In the genomic region with DNA sequence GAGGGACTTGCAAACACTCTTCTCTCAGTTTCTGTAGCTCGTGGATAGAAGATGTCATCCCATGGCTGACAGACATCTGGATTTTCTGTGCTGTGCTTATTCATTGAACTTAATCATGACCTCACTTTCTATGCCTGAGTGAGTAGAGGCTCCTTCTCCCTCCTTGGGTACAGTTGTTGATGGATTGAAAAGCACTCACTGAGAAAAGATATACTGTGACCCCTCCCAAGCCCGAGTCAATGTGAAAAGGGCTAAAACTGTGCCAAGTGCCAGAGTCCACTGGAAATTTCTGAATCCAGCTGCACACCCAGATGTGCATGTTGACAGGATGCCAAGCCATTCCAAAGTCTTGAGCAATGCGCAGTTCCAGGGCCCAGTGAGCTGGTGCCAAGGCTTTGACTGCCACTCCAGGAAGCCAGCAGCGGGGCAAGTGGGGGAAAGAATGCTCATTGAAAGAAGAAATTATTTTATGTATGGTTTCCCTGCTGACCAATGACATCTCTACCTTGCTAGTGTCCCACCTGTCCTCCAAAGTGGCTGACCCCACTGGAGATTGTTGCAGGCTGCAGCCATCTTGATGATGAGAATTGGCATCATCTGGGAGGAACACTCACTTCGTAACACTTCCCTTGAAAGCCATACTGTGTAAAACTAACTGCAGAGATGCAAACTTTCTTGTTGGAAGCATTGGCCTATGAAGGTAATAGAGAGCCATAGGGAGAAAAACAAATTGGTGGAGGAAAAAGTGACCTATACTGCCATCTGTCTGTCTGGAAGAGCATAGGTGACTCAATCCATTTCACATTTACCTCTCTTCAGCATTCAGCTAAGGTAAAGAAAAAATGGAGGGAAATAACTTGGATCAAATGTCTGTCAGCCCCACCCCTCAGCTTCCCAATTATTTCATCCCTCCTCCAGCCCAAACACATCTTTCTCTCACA, we compare ENCODE assay signal across 9 cellular contexts.
DNase-seq lines count a peak whose midpoint lies in the region; ATAC-seq and TF ChIP-seq lines count a peak whose summit lies in the region.
"Had no signal": no experiment of that assay in that cellular context is flagged by ENCODE, and none has a peak within 500 bp of the region (broad histone marks: within the 10 kb centered on the region; RNA-seq: fewer than 3 reads in every experiment).

No MANE protein-coding gene starts in this region.

- H3K9me3 Mint-ChIP-seq in chondrocyte (ENCODE audit: low read depth) (no peaks in the 10 kb centered on the region), mesothelial cell of epicardium (no peaks in the 10 kb centered on the region)

- H3K4me1 Mint-ChIP-seq in chondrocyte (ENCODE audit: low read depth) = no peaks in the 10 kb centered on the region
- peaks cover 14% of the 10 kb centered on the region for H3K4me1 Mint-ChIP-seq in mesothelial cell of epicardium

- H3K27ac Mint-ChIP-seq in chondrocyte (ENCODE audit: unreplicated experiment) = no peak overlapping the region
- H3K27ac Mint-ChIP-seq in mesothelial cell of epicardium = no peak overlapping the region
- H3K27ac Mint-ChIP-seq: activated naive CD8-positive, alpha-beta T cell had no signal

- H3K4me3 Mint-ChIP-seq in chondrocyte (ENCODE audit: unreplicated experiment) (no peak overlapping the region), mesothelial cell of epicardium (no peak overlapping the region)
- H3K4me3 Mint-ChIP-seq: activated naive CD8-positive, alpha-beta T cell had no signal

- peaks cover 3% of the 10 kb centered on the region for H3K36me3 Mint-ChIP-seq in chondrocyte (ENCODE audit: low read depth)
- no peaks in the 10 kb centered on the region for H3K36me3 Mint-ChIP-seq in mesothelial cell of epicardium
- H3K36me3 Mint-ChIP-seq: activated naive CD8-positive, alpha-beta T cell had no signal

- H3K27me3 Mint-ChIP-seq in chondrocyte (ENCODE audit: low read depth) = peaks cover 14% of the 10 kb centered on the region
- H3K27me3 Mint-ChIP-seq in mesothelial cell of epicardium (ENCODE audit: low read depth) = no peaks in the 10 kb centered on the region
- H3K27me3 Mint-ChIP-seq: activated naive CD8-positive, alpha-beta T cell had no signal

- ATAC-seq in HG02938 (IDR thresholded peaks at IDR 0.05; ENCODE audit: unreplicated experiment) (no peak), GM18517 (IDR thresholded peaks at IDR 0.05; ENCODE audit: unreplicated experiment) (no peak)

- DNase-seq in DMS79 treated with DMSO at 0.1 percent for 48 hours (lab: John Stamatoyannopoulos, UW) = peak; percentile 44
- no peak for DNase-seq in chondrocyte (ENCODE audit: low spot score)
- DNase-seq in mesothelial cell of epicardium (ENCODE audit: low spot score in 2 of 2, unreplicated experiment in 2 of 2) = no peak
- DNase-seq in NCI-H2227 treated with DMSO at 0.1 percent for 48 hours (lab: John Stamatoyannopoulos, UW) = no peak
- no peak for DNase-seq in DMS153 treated with DMSO at 0.1 percent for 48 hours (lab: John Stamatoyannopoulos, UW; ENCODE audit: unreplicated experiment)

- no peak for TF ChIP-seq EP300 in Ishikawa (IDR thresholded peaks at IDR 0.05; ENCODE audit: borderline replicate concordance)

- peak; percentile 54; the same call in 1 of the 2 replicates for TF ChIP-seq RAD21 in Ishikawa (IDR thresholded peaks at IDR 0.05; ENCODE audit: low read depth)

- TF ChIP-seq CTCF in chondrocyte (IDR thresholded peaks at IDR 0.05) (peak; percentile 84), mesothelial cell of epicardium (IDR thresholded peaks at IDR 0.05; ENCODE audit: unreplicated experiment) (peak; percentile 53)

TF ChIP-seq in Ishikawa, 13 proteins besides CTCF, POLR2A, EP300 and RAD21:
- TF ChIP-seq NFIC (IDR thresholded peaks at IDR 0.05) (no peak), TCF12 (IDR thresholded peaks at IDR 0.05; ENCODE audit: low read depth) (no peak), FOXM1 (IDR thresholded peaks at IDR 0.05; ENCODE audit: borderline replicate concordance, low read depth) (no peak), REST (IDR thresholded peaks at IDR 0.05; ENCODE audit: low read depth) (no peak), CEBPB (IDR thresholded peaks at IDR 0.05) (no peak), TEAD4 (IDR thresholded peaks at IDR 0.05) (no peak), TAF1 (IDR thresholded peaks at IDR 0.05; ENCODE audit: low read depth) (no peak), ZBTB7A (IDR thresholded peaks at IDR 0.05; ENCODE audit: low read depth) (no peak), EGR1 (IDR thresholded peaks at IDR 0.05) (no peak)
- TF ChIP-seq, protein P1, sequence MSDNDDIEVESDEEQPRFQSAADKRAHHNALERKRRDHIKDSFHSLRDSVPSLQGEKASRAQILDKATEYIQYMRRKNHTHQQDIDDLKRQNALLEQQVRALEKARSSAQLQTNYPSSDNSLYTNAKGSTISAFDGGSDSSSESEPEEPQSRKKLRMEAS (IDR thresholded peaks at IDR 0.05) = no peak
- TF ChIP-seq, protein P2, sequence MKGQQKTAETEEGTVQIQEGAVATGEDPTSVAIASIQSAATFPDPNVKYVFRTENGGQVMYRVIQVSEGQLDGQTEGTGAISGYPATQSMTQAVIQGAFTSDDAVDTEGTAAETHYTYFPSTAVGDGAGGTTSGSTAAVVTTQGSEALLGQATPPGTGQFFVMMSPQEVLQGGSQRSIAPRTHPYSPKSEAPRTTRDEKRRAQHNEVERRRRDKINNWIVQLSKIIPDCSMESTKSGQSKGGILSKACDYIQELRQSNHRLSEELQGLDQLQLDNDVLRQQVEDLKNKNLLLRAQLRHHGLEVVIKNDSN (IDR thresholded peaks at IDR 0.05) = no peak
